In the genomic region with DNA sequence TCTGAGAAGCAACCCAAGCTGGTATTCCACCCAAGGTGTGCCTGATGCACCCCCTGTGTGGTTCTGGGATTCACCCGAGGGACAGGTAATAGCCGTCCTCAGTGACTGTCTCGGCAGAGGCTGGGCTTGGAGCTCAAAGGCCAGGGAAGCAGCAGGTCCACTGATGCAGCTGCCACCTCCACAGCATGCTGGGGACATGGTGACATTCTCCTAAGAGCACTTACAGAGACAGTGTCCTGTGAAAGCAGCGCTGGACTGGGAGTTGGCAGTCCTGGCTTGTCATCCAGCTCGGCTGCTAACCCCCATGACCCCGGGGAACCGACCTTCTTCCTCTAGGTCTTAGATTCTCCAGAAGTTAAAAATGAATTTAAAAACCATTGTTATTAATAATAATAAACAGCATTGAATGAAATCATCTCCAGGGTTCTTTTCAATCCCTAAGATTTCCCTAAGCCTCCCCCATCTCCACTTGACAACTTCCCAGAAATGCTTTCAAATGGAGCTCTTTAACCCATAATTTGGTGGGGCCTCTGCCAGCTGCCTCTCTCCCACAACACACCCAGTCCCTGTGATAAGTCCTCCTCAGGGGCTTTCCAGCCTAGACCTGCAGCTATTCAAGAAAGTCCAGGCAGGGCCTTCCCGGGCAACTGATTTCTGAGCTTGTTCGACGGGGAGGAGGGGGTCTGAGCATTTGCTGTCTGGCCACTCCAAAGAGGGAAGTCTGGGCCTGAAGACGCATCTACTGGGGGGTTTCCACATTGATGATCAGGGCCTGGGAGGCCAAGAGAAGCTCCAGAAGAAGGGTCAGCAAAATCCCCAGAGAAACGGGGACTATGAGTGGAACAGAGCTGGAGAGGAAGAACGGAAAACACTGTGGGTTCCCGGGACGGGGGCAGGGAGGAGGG, we compare ENCODE assay signal across 16 cellular contexts.
DNase-seq lines count a peak whose midpoint lies in the region; ATAC-seq and TF ChIP-seq lines count a peak whose summit lies in the region.
"Had no signal": no experiment of that assay in that cellular context is flagged by ENCODE, and none has a peak within 500 bp of the region (broad histone marks: within the 10 kb centered on the region; RNA-seq: fewer than 3 reads in every experiment).

No MANE protein-coding gene starts in this region.

- H3K9me3 ChIP-seq in ovary, result no peaks in the 10 kb centered on the region
- no peaks in the 10 kb centered on the region for H3K9me3 ChIP-seq in uterus
- H3K9me3 ChIP-seq: A549 had no signal

- H3K4me1 ChIP-seq in ovary (ENCODE audit: insufficient read depth), result peaks cover 47% of the 10 kb centered on the region
- peaks cover 23 to 36% of the 10 kb centered on the region in 2 donors for H3K4me1 ChIP-seq in uterus
- H3K4me1 ChIP-seq: A549 had no signal

- intact Hi-C loops in Right ventricle myocardium inferior (cut with DNase I) (no loop called here), cardiac septum (cut with DNase I) (no loop called here), left ventricle myocardium superior (cut with micrococcal nuclease) (no loop called here), ovary (cut with DNase I) (loop anchor here in 1 of 4 donors (1.0 kb wide), 1 partner anchor 24 kb away; no protein-coding TSS in a partner anchor), uterus (cut with DNase I; ENCODE audit: low total_unique reads) (no loop called here), left colon (cut with DNase I, micrococcal nuclease) (loop anchor here in 1 of 2 donors (2.0 kb wide), 1 partner anchor 24 kb away; no protein-coding TSS in a partner anchor)

- H3K4me3 ChIP-seq in ovary, result no peak overlapping the region
- no peak overlapping the region for H3K4me3 ChIP-seq in uterus
- H3K4me3 ChIP-seq: A549 had no signal

- DNase-seq in Right ventricle myocardium inferior (ENCODE audit: missing footprints) (no peak), cardiac septum (ENCODE audit: low spot score) (no peak), left ventricle myocardium superior (peak; percentile 40), ovary (peak in 4 of 5 donors; percentile 59 to 71 (median 65)), uterus (peak; percentile 64 to 67), left colon (no peak)
- DNase-seq: activated CD8-positive, alpha-beta T cell treated with anti-CD3 and anti-CD28 coated beads for 36 hours; anterior cingulate cortex; cortex of kidney; erythroblast; NCI-H2107; stimulated activated CD4-positive, alpha-beta T cell treated with anti-CD3 and anti-CD28 coated beads, Interleukin-12 subunit alpha, Interleukin-12 subunit beta, amount 100 ng/mL, for 4 hours had no signal

- H3K27me3 ChIP-seq in ovary (no peaks in the 10 kb centered on the region), uterus (no peaks in the 10 kb centered on the region)

- TF ChIP-seq POLR2A in ovary (IDR thresholded peaks at IDR 0.05) (no peak), uterus (IDR thresholded peaks at IDR 0.05) (no peak)

- 29 to 35% (median 30%) methylated on average over 15 of the region's 15 CpGs for WGBS in ovary, 3 donors

- ATAC-seq in Right ventricle myocardium inferior (peak; percentile 27), left ventricle myocardium superior (peak; percentile 32), GM21529 (IDR thresholded peaks at IDR 0.05; ENCODE audit: unreplicated experiment) (no peak), HG02678 (IDR thresholded peaks at IDR 0.05; ENCODE audit: unreplicated experiment) (no peak), left colon (no peak)
- ATAC-seq: A549; activated CD8-positive, alpha-beta T cell treated with anti-CD3 and anti-CD28 coated beads for 36 hours; activated T-helper 17 cell treated with anti-CD3 and anti-CD28 coated beads, Interleukin-2, amount 50 U/mL, for 72 hours had no signal

- TF ChIP-seq CTCF in ovary (IDR thresholded peaks at IDR 0.05), result no peak
- no peak for TF ChIP-seq CTCF in uterus (IDR thresholded peaks at IDR 0.05)

- H3K27ac ChIP-seq in ovary (peak overlapping the region in 1 of 2 donors; percentile 88), uterus (peak overlapping the region; percentile 85 to 89)
- H3K27ac ChIP-seq: A549 had no signal

- H3K36me3 ChIP-seq in ovary (no peaks in the 10 kb centered on the region), uterus (no peaks in the 10 kb centered on the region)

- no peak for TF ChIP-seq EP300 in ovary (IDR thresholded peaks at IDR 0.05)

Comparison
In these comparisons a context has a peak if more than half of its experiments do, and no peak if none do; other contexts are left out.
1. DNase-seq: peak in left ventricle myocardium superior (single experiment), ovary (4 of 5) and uterus (2 of 2); none in Right ventricle myocardium inferior (single experiment), cardiac septum (single experiment) and left colon (0 of 2).
2. ATAC-seq: peak in Right ventricle myocardium inferior (single experiment) and left ventricle myocardium superior (single experiment); none in GM21529 (single experiment), HG02678 (single experiment) and left colon (single experiment).